Comparison of ENCODE assay signal across 33 cellular contexts in the genomic region with DNA sequence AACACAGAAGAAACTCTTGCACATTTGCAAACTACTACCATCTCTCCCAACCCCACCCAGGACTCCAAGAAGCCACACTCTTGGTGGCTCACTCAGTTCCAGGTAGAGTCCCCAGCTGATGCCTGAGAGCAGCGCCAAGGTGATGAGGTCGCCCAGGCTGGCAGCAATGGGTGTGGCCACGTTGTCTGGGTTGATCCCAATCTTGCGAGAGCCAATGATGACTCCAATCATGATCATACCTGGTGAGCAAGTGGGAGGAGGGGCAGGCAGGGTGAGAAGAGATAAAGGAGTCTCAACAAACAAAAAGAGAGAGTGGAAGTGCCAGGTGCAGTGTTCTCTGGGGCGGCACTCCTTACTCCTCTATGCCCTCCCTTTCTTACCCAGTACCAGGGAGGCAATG. TPM values are rescaled to one million over a fixed set of nuclear protein-coding genes. Genes with fewer than 3 reads are reported as not detected.
A peak's percentile ranks its signal among the peaks of the same experiment; 100 is the strongest.
DNase-seq lines count a peak whose midpoint lies in the region; ATAC-seq and TF ChIP-seq lines count a peak whose summit lies in the region.
"Had no signal": no experiment of that assay in that cellular context is flagged by ENCODE, and none has a peak within 500 bp of the region (broad histone marks: within the 10 kb centered on the region; RNA-seq: fewer than 3 reads in every experiment).

No MANE protein-coding gene starts in this region.

- ATAC-seq in stimulated activated naive CD8-positive, alpha-beta T cell treated with anti-CD3 and anti-CD28 coated beads, Interleukin-15, amount 100 ng/mL, for 72 hours = no peak
- no peak for ATAC-seq in stimulated activated naive CD8-positive, alpha-beta T cell treated with anti-CD3 and anti-CD28 coated beads, Interleukin-15, Interleukin-2, amounts not matched to agents 100 U/mL and 50 U/mL, for 24 hours
- ATAC-seq in PC-3 (no peak), foreskin keratinocyte (peak; percentile 68), HG03571 (IDR thresholded peaks at IDR 0.05; ENCODE audit: unreplicated experiment) (no peak)
- ATAC-seq: heart right ventricle; lower lobe of right lung; natural killer cell treated with Interleukin-12 subunit alpha and Interleukin-12 subunit beta and Interleukin-15 and Interleukin-18, amount 100 ng/mL, for 72 hours; upper lobe of right lung had no signal

- TF ChIP-seq CTCF in PC-3 (conservative IDR thresholded peaks at IDR 0.05; ENCODE audit: low read depth, low read length) (no peak), foreskin keratinocyte (conservative IDR thresholded peaks at IDR 0.05) (no peak)

- BruUV-seq in PC-3 (replicated peaks; lab: Mats Ljungman, UMichigan) = no TSS peak

- H3K9ac ChIP-seq in PC-3 (ENCODE audit: low read length) = no peak overlapping the region

- H3K4me2 ChIP-seq in PC-3 (ENCODE audit: low read length) = no peak overlapping the region
- H3K4me2 ChIP-seq: PC-9 had no signal

- peaks cover 11% of the 10 kb centered on the region for H3K4me1 Mint-ChIP-seq in stimulated activated naive CD8-positive, alpha-beta T cell treated with anti-CD3 and anti-CD28 coated beads, Interleukin-15, amount 100 ng/mL, for 72 hours

- no peak for DNase-seq in stimulated activated naive CD8-positive, alpha-beta T cell treated with anti-CD3 and anti-CD28 coated beads, Interleukin-15, amount 100 ng/mL, for 72 hours
- DNase-seq in stimulated activated naive CD8-positive, alpha-beta T cell treated with anti-CD3 and anti-CD28 coated beads, Interleukin-15, Interleukin-2, amounts not matched to agents 100 U/mL and 50 U/mL, for 24 hours = no peak
- peak; percentile 47 for DNase-seq in PC-3
- peak in 1 of 2 donors; percentile 34 for DNase-seq in foreskin keratinocyte
- DNase-seq in NCI-H82 (lab: John Stamatoyannopoulos, UW) = no peak
- no peak for DNase-seq in NCI-H1436 (lab: John Stamatoyannopoulos, UW)
- DNase-seq: activated CD8-positive, alpha-beta memory T cell treated with anti-CD3 and anti-CD28 coated beads for 24 hours; activated effector memory CD4-positive, alpha-beta T cell treated with anti-CD3 and anti-CD28 coated beads, Interleukin-2, amount 50 U/mL, for 16 hours; activated naive CD8-positive, alpha-beta T cell treated with anti-CD3 and anti-CD28 coated beads, Interleukin-2, amount 10 ng/mL, durations not matched to agents 7 days and 5 days; C1 segment of cervical spinal cord; Caco-2; caudate nucleus; cortex of kidney; DMS53; esophagus squamous epithelium; foreskin melanocyte; HCEC 1CT; heart right ventricle; kidney; lower lobe of right lung; MV-4-11; NCI-H526; occipital lobe; Right ventricle myocardium superior; sigmoid colon; stimulated activated CD4-positive, alpha-beta T cell treated with anti-CD3 and anti-CD28 coated beads, Interleukin-4, amount 100 ng/mL, for 24 hours; upper lobe of right lung had no signal

- peak overlapping the region; percentile 36 to 37 for H3K27ac Mint-ChIP-seq in stimulated activated naive CD8-positive, alpha-beta T cell treated with anti-CD3 and anti-CD28 coated beads, Interleukin-15, amount 100 ng/mL, for 72 hours

- no peaks in the 10 kb centered on the region for H3F3A ChIP-seq in PC-3 (ENCODE audit: low read length, unreplicated experiment)

- POLR2A ChIA-PET in PC-3 (lab: Charles Lee; ENCODE audit: unreplicated experiment) = no interaction called here

- no peaks in the 10 kb centered on the region for H3K9me2 ChIP-seq in PC-3 (replicated peaks; ENCODE audit: low read length)

- intact Hi-C loops in PC-3 (cut with micrococcal nuclease) = no loop called here

- no peak overlapping the region for H3K4me3 Mint-ChIP-seq in stimulated activated naive CD8-positive, alpha-beta T cell treated with anti-CD3 and anti-CD28 coated beads, Interleukin-15, amount 100 ng/mL, for 72 hours
- H3K4me3 Mint-ChIP-seq: activated naive CD8-positive, alpha-beta T cell treated with anti-CD3 and anti-CD28 coated beads, Interleukin-2, amount 10 ng/mL, durations not matched to agents 7 days and 5 days; natural killer cell treated with Interleukin-12 subunit alpha and Interleukin-12 subunit beta and Interleukin-15 and Interleukin-18, amount 100 ng/mL, for 72 hours had no signal

- H3K27me3 ChIP-seq in PC-3 (ENCODE audit: low read length) (no peaks in the 10 kb centered on the region), foreskin keratinocyte (no peaks in the 10 kb centered on the region)
- H3K27me3 ChIP-seq: ascending aorta, esophagus squamous epithelium, heart right ventricle, sigmoid colon, upper lobe of right lung had no signal

- H3K27me3 Mint-ChIP-seq in stimulated activated naive CD8-positive, alpha-beta T cell treated with anti-CD3 and anti-CD28 coated beads, Interleukin-15, amount 100 ng/mL, for 72 hours = no peaks in the 10 kb centered on the region
- H3K27me3 Mint-ChIP-seq: activated naive CD8-positive, alpha-beta T cell treated with anti-CD3 and anti-CD28 coated beads, Interleukin-2, amount 10 ng/mL, durations not matched to agents 7 days and 5 days; natural killer cell treated with Interleukin-12 subunit alpha and Interleukin-12 subunit beta and Interleukin-15 and Interleukin-18, amount 100 ng/mL, for 72 hours had no signal

- no peaks in the 10 kb centered on the region for H4K20me1 ChIP-seq in PC-3 (ENCODE audit: low read length)

- no peaks in the 10 kb centered on the region for H3K9me3 Mint-ChIP-seq in stimulated activated naive CD8-positive, alpha-beta T cell treated with anti-CD3 and anti-CD28 coated beads, Interleukin-15, amount 100 ng/mL, for 72 hours
- H3K9me3 Mint-ChIP-seq: activated naive CD8-positive, alpha-beta T cell treated with anti-CD3 and anti-CD28 coated beads, Interleukin-2, amount 10 ng/mL, durations not matched to agents 7 days and 5 days; natural killer cell treated with Interleukin-12 subunit alpha and Interleukin-12 subunit beta and Interleukin-15 and Interleukin-18, amount 100 ng/mL, for 72 hours had no signal

- no peaks in the 10 kb centered on the region for H3K4me1 ChIP-seq in PC-3 (ENCODE audit: insufficient read depth, low read length)
- H3K4me1 ChIP-seq in foreskin keratinocyte = peaks cover 3% of the 10 kb centered on the region
- H3K4me1 ChIP-seq: Caco-2, prostate gland, upper lobe of right lung had no signal

- H3K9me3 ChIP-seq in PC-3 (ENCODE audit: low read length) = no peaks in the 10 kb centered on the region
- H3K9me3 ChIP-seq: ascending aorta, Caco-2, esophagus squamous epithelium, heart right ventricle, lower lobe of right lung, prostate gland, sigmoid colon, upper lobe of right lung had no signal

- peaks cover 12% of the 10 kb centered on the region for H3K36me3 ChIP-seq in PC-3 (ENCODE audit: low read depth, low read length)

- no peak overlapping the region for H3K27ac ChIP-seq in PC-3 (ENCODE audit: low read length)
- no peak overlapping the region for H3K27ac ChIP-seq in foreskin keratinocyte
- H3K27ac ChIP-seq: ascending aorta, esophagus squamous epithelium, lower lobe of right lung, PC-9, prostate gland, sigmoid colon, upper lobe of right lung had no signal

- H3K4me3 ChIP-seq in PC-3 (ENCODE audit: low read length) = no peak overlapping the region
- H3K4me3 ChIP-seq: ascending aorta, esophagus squamous epithelium, heart right ventricle, lower lobe of right lung, PC-9, prostate gland, sigmoid colon, upper lobe of right lung had no signal

- no peaks in the 10 kb centered on the region for H3K79me2 ChIP-seq in PC-3 (ENCODE audit: low read length)

- no peak overlapping the region for H2AFZ ChIP-seq in PC-3 (ENCODE audit: low read length)
- H2AFZ ChIP-seq: PC-9 had no signal

- CTCF ChIA-PET in PC-3 (lab: Charles Lee) = no interaction called here

RNA-seq across cellular contexts. Expression of a gene that starts 14.4 kb away (rescaled TPM):
- 17.2 and 22.8 TPM in 2 replicates for total RNA-seq in PC-3 (2014; rRNA removed)
- 16.4 and 20.0 TPM in 2 replicates for total RNA-seq in foreskin keratinocyte
- 9.0 and 11.2 TPM in 2 replicates for polyA plus RNA-seq in foreskin keratinocyte

RNA-seq across cellular contexts. Expression of a gene that starts 23.3 kb away (rescaled TPM):
- 7.4 and 7.9 TPM in 2 replicates for total RNA-seq in PC-3 (2014; rRNA removed)
- total RNA-seq in foreskin keratinocyte = 25.2 and 26.4 TPM in 2 replicates
- polyA plus RNA-seq in foreskin keratinocyte = 11.4 and 12.6 TPM in 2 replicates

RNA-seq across cellular contexts. Expression of a gene that starts 48.6 kb away (rescaled TPM):
- 101 and 122 TPM in 2 replicates for total RNA-seq in PC-3 (2014; rRNA removed)
- total RNA-seq in foreskin keratinocyte = 143 and 159 TPM in 2 replicates
- 89.3 and 113 TPM in 2 replicates for polyA plus RNA-seq in foreskin keratinocyte

RNA-seq across cellular contexts. Expression of a gene that starts 51.4 kb away (rescaled TPM):
- not detected in 2 replicates for total RNA-seq in PC-3 (2014; rRNA removed)
- not detected in 2 replicates for total RNA-seq in foreskin keratinocyte
- not detected in 2 replicates for polyA plus RNA-seq in foreskin keratinocyte
- total RNA-seq: ascending aorta, Caco-2, LHCN-M2, occipital lobe, PC-9, prostate gland had no signal
